ENCODE assay signal across 8 cellular contexts in the genomic region with DNA sequence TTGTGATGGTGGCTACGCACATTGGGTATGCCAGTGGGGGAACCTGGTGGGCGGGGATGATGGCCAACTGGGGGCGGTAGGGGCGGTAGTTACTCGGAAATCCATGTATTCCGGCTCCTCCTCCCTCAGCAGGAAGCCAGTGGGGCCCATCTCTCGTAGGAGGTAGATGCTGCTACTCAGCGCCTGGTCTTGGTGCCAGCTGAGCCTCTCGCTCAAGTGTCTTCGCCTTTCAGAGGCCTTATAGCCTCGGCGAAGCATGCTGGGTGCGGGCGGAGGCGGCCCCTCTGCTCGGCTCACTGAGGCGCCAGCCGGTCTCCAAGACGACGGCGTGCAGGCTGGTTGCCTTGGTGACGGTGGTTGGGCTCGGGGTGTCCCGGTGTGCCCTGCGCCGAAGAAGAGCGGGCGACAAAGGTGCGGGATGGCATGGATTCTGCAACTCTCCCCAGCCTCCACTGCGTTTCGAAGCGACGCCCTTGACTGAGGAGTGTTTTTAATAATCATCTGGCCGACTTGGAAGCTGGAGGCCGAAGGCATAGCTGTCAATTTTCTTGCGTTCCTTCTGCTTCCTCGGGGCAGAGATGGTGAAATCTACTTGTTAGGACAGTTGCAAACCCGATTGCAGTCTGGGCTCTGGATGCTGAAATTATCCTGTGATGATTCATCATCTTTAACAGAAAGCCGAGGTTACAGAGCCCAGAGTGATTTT. TPM values are rescaled to one million over a fixed set of nuclear protein-coding genes. Genes with fewer than 3 reads are reported as not detected.
DNase-seq lines count a peak whose midpoint lies in the region; ATAC-seq lines count a peak whose summit lies in the region.

A gene with protein sequence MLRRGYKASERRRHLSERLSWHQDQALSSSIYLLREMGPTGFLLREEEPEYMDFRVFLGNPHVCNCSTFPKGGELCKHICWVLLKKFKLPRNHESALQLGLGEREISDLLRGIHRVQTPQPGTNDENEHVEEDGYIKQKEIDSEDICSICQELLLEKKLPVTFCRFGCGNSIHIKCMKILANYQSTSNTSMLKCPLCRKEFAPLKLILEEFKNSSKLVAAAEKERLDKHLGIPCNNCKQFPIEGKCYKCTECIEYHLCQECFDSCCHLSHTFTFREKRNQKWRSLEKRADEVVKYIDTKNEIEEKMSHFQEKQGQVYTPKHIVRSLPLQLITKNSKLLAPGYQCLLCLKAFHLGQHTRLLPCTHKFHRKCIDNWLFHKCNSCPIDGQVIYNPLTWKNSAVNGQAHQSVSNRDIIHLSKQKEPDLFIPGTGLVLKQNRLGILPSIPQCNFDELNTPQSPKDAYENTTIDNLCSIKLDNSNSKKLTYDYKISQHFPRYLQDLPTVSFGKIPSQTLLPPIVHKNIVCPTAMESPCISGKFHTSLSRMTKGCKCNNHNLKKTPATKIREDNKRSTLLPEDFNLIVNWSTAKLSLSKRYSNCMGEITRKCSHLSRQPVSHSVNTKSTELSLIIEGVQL (minus strand): TSS at position 298 of the 706 bp plus-strand sequence. CDS start 40 bp downstream, at position 258.

- no peaks in the 10 kb centered on the region for H3K27me3 ChIP-seq in neuronal stem cell (ENCODE audit: control insufficient read depth in 3 of 3, insufficient read depth in 3 of 3, low read depth in 1 of 3, low read length in 3 of 3)

- intact Hi-C loops in Right ventricle myocardium superior (cut with DNase I) = no loop called here

- no peaks in the 10 kb centered on the region for H3K9me3 ChIP-seq in neuronal stem cell (replicated peaks in 1 of 2; ENCODE audit: control insufficient read depth in 2 of 2, insufficient read depth in 1 of 2, low read depth in 1 of 2, low read length in 2 of 2)

- peaks cover 4 to 7% of the 10 kb centered on the region in 2 donors for H3K4me1 ChIP-seq in neuronal stem cell (ENCODE audit: control insufficient read depth in 2 of 2, insufficient read depth in 1 of 2, low read depth in 1 of 2, low read length in 2 of 2)

- no peak within 1 kb of the TSS for H2BK5ac ChIP-seq in neuronal stem cell (ENCODE audit: low read length)

- H3K27ac Mint-ChIP-seq in activated naive CD8-positive, alpha-beta T cell treated with anti-CD3 and anti-CD28 coated beads for 36 hours = no peak within 1 kb of the TSS

- peak within 1 kb of the TSS; percentile 51 for H3K4me3 Mint-ChIP-seq in activated naive CD8-positive, alpha-beta T cell treated with anti-CD3 and anti-CD28 coated beads for 36 hours

- H3K27me3 Mint-ChIP-seq in activated naive CD8-positive, alpha-beta T cell treated with anti-CD3 and anti-CD28 coated beads for 36 hours = peaks cover 28% of the 10 kb centered on the region

- peak within 1 kb of the TSS; percentile 66 for H3K4me2 ChIP-seq in neuronal stem cell (ENCODE audit: insufficient read depth, low read length, poor library complexity, severe bottlenecking)

- H4K91ac ChIP-seq in neuronal stem cell (ENCODE audit: low read depth, low read length, poor library complexity) = no peak within 1 kb of the TSS

- no peaks in the 10 kb centered on the region for H3K36me3 Mint-ChIP-seq in activated naive CD8-positive, alpha-beta T cell treated with anti-CD3 and anti-CD28 coated beads for 36 hours

- H3K9me3 Mint-ChIP-seq in activated naive CD8-positive, alpha-beta T cell treated with anti-CD3 and anti-CD28 coated beads for 36 hours = no peaks in the 10 kb centered on the region

- H2BK12ac ChIP-seq in neuronal stem cell (ENCODE audit: low read length) = no peak within 1 kb of the TSS

- DNase-seq in NCI-H226 = peak; percentile 83
- peak; percentile 52 for DNase-seq in activated naive CD8-positive, alpha-beta T cell treated with anti-CD3 and anti-CD28 coated beads for 36 hours
- DNase-seq in Right ventricle myocardium superior = peak; percentile 72
- DNase-seq in neuronal stem cell (ENCODE audit: low spot score) = peak; percentile 78
- no peak for DNase-seq in stimulated activated naive CD4-positive, alpha-beta T cell treated with Interleukin-2 at 50 U/mL for 16 hours (lab: John Stamatoyannopoulos, UW)

- H3K36me3 ChIP-seq in neuronal stem cell (replicated peaks in 1 of 2; ENCODE audit: control insufficient read depth in 2 of 2, insufficient read depth in 2 of 2, low read length in 2 of 2) = no peaks in the 10 kb centered on the region

- WGBS in neuronal stem cell (ENCODE audit: extremely low coverage in 2 of 2, insufficient read length in 2 of 2, insufficient replicate concordance in 1 of 2), 2 donors = no CpG with 5 or more reads among the region's 39 CpGs

- H3K18ac ChIP-seq in neuronal stem cell (ENCODE audit: low read length) = peak within 1 kb of the TSS; percentile 31

- no peak within 1 kb of the TSS for H2BK15ac ChIP-seq in neuronal stem cell (ENCODE audit: low read length)

- H3K4me3 ChIP-seq in neuronal stem cell (ENCODE audit: low read length in 2 of 2) = peak within 1 kb of the TSS; percentile 31 to 63

- peak within 1 kb of the TSS; percentile 76 for H2AFZ ChIP-seq in neuronal stem cell (ENCODE audit: low read length)

- ATAC-seq in GM18861 (IDR thresholded peaks at IDR 0.05; ENCODE audit: unreplicated experiment) = peak; percentile 75
- ATAC-seq in HG03045 (IDR thresholded peaks at IDR 0.05; ENCODE audit: unreplicated experiment) = peak; percentile 57
- peak; percentile 83 for ATAC-seq in Right ventricle myocardium superior (ENCODE audit: poor library complexity)
- no peak for ATAC-seq in GM18873 (IDR thresholded peaks at IDR 0.05; ENCODE audit: low FRiP score, unreplicated experiment)

- no peak within 1 kb of the TSS for H3K4ac ChIP-seq in neuronal stem cell (ENCODE audit: low read length)

- no peak within 1 kb of the TSS for H2BK120ac ChIP-seq in neuronal stem cell (ENCODE audit: low read depth, low read length)

- no peak within 1 kb of the TSS for H3K23ac ChIP-seq in neuronal stem cell (ENCODE audit: low read depth, low read length, poor library complexity)

- peak within 1 kb of the TSS; percentile 12 for H3K27ac ChIP-seq in neuronal stem cell (replicated peaks; ENCODE audit: low read length)

- no peak within 1 kb of the TSS for H4K8ac ChIP-seq in neuronal stem cell (ENCODE audit: low read depth, low read length)

- no peak within 1 kb of the TSS for H2AK5ac ChIP-seq in neuronal stem cell (ENCODE audit: low read depth, low read length)

- peaks cover 9% of the 10 kb centered on the region for H3K4me1 Mint-ChIP-seq in activated naive CD8-positive, alpha-beta T cell treated with anti-CD3 and anti-CD28 coated beads for 36 hours

- H3K79me1 ChIP-seq in neuronal stem cell (ENCODE audit: low read depth, low read length) = no peaks in the 10 kb centered on the region

- no peak within 1 kb of the TSS for H3K14ac ChIP-seq in neuronal stem cell (ENCODE audit: low read length)

- peak within 1 kb of the TSS; percentile 31 for H3K9ac ChIP-seq in neuronal stem cell (ENCODE audit: low read depth, low read length, poor library complexity)

RNA-seq across cellular contexts. Expression of the gene that starts here (rescaled TPM):
- not detected for total RNA-seq in activated naive CD8-positive, alpha-beta T cell treated with anti-CD3 and anti-CD28 coated beads for 36 hours
- total RNA-seq in Right ventricle myocardium superior = not detected
- 0.18 TPM for polyA plus RNA-seq in neuronal stem cell (2013, experiment 1 of 2)
- 0.18 TPM for polyA plus RNA-seq in neuronal stem cell (2013, experiment 2 of 2)

Comparison
In these comparisons a context has a peak if more than half of its experiments do, and no peak if none do; other contexts are left out.
1. Peak in DNase-seq in activated naive CD8-positive, alpha-beta T cell treated with anti-CD3 and anti-CD28 coated beads for 36 hours; RNA of the gene not detected or under 1 TPM.
2. Peak in DNase-seq and ATAC-seq in Right ventricle myocardium superior; RNA of the gene not detected or under 1 TPM.